ENCODE assay signal across 26 cellular contexts in genomic region chrX:151631822-151632221, GRCh38.
"Had no signal": no experiment of that assay in that cellular context is flagged by ENCODE, and none has a peak within 500 bp of the region (broad histone marks: within the 10 kb centered on the region; RNA-seq: fewer than 3 reads in every experiment).

No MANE protein-coding gene starts in this region.

- H3K4me3 ChIP-seq: stomach, suprapubic skin, testis, thoracic aorta, thyroid gland, tibial artery, tibial nerve, transverse colon, upper lobe of left lung, upper lobe of right lung, uterus, vagina had no signal

- ATAC-seq: stimulated activated effector memory CD8-positive, alpha-beta T cell treated with anti-CD3 and anti-CD28 coated beads, Interleukin-12 subunit alpha, Interleukin-12 subunit beta, amount 100 ng/mL, for 72 hours; stimulated activated memory B cell treated with anti-CD40 and anti-IgM and Interleukin-4, amounts not matched to agents 10 μg/mL and 1 μg/mL and 100 μg/mL, for 72 hours; stimulated activated naive B cell treated with anti-CD40 and anti-IgM and Interleukin-4, amounts not matched to agents 10 μg/mL and 1 μg/mL and 100 μg/mL, for 72 hours; stimulated activated naive CD8-positive, alpha-beta T cell treated with anti-CD3 and anti-CD28 coated beads, Interleukin-15, amount 100 ng/mL, for 72 hours; stimulated activated naive CD8-positive, alpha-beta T cell treated with anti-CD3 and anti-CD28 coated beads, Interleukin-15, Interleukin-2, amounts not matched to agents 100 U/mL and 50 U/mL, for 24 hours; upper lobe of right lung had no signal

- H3K27ac ChIP-seq: stomach, suprapubic skin, testis, thoracic aorta, thyroid gland, tibial artery, tibial nerve, transverse colon, upper lobe of left lung, upper lobe of right lung, uterus, vagina had no signal

- H3K27me3 ChIP-seq: stomach, suprapubic skin, testis, tibial artery, tibial nerve, transverse colon, upper lobe of left lung, upper lobe of right lung, uterus, vagina had no signal

- FAIRE-seq: urothelium cell line had no signal

- H3K4me1 ChIP-seq: stomach, suprapubic skin, testis, thyroid gland, tibial artery, tibial nerve, transverse colon, upper lobe of left lung, upper lobe of right lung, uterus, vagina had no signal

- H3K36me3 ChIP-seq: stomach, suprapubic skin, thoracic aorta, thyroid gland, tibial artery, tibial nerve, transverse colon, upper lobe of left lung, upper lobe of right lung, uterus, vagina had no signal

- H3K9me3 ChIP-seq: stomach, suprapubic skin, testis, thoracic aorta, thyroid gland, tibial artery, tibial nerve, transverse colon, upper lobe of left lung, upper lobe of right lung, uterus, vagina had no signal

- DNase-seq: stimulated activated CD4-positive, alpha-beta T cell treated with anti-CD3 and anti-CD28 coated beads, Interleukin-2, amount 100 ng/mL, for 48 hours; stimulated activated CD4-positive, alpha-beta T cell treated with anti-CD3 and anti-CD28 coated beads, Interleukin-4, amount 100 ng/mL, for 1 hour; stimulated activated CD4-positive, alpha-beta T cell treated with anti-CD3 and anti-CD28 coated beads, Interleukin-4, amount 100 ng/mL, for 24 hours; stimulated activated CD4-positive, alpha-beta T cell treated with anti-CD3 and anti-CD28 coated beads, Interleukin-4, amount 100 ng/mL, for 4 hours; stimulated activated CD8-positive, alpha-beta memory T cell treated with anti-CD3 and anti-CD28 coated beads, Interleukin-4, amount 100 ng/mL, for 48 hours; stimulated activated naive B cell treated with anti-CD40 and anti-IgM and Interleukin-4, amounts not matched to agents 10 μg/mL and 1 μg/mL and 100 μg/mL, for 72 hours; stimulated activated naive CD4-positive, alpha-beta T cell; stimulated activated naive CD4-positive, alpha-beta T cell treated with Interleukin-2 at 50 U/mL for 16 hours; stimulated activated naive CD8-positive, alpha-beta T cell treated with anti-CD3 and anti-CD28 coated beads, Interleukin-15, amount 100 ng/mL, for 72 hours; stimulated activated naive CD8-positive, alpha-beta T cell treated with anti-CD3 and anti-CD28 coated beads, Interleukin-15, Interleukin-2, amounts not matched to agents 100 U/mL and 50 U/mL, for 24 hours; stomach; substantia nigra; testis; thyroid gland; tibial artery; transverse colon; upper lobe of left lung; upper lobe of right lung; uterus had no signal
